In genomic region chr2:64189586-64189985, GRCh38 we compare ENCODE assay signal across 24 cellular contexts. TPM values are rescaled to one million over a fixed set of nuclear protein-coding genes. Genes with fewer than 3 reads are reported as not detected.
DNase-seq lines count a peak whose midpoint lies in the region; ATAC-seq, FAIRE-seq and TF ChIP-seq lines count a peak whose summit lies in the region.
"Had no signal": no experiment of that assay in that cellular context is flagged by ENCODE, and none has a peak within 500 bp of the region (broad histone marks: within the 10 kb centered on the region; RNA-seq: fewer than 3 reads in every experiment).

No MANE protein-coding gene starts in this region.

- H3K4me3 Mint-ChIP-seq in CD4-positive, CD25-positive, alpha-beta regulatory T cell = peak overlapping the region in 1 of 4 donors; percentile 35
- H3K4me3 Mint-ChIP-seq in activated T-helper 1 cell treated with anti-CD3 and anti-CD28 coated beads, Interleukin-12 subunit alpha, Interleukin-12 subunit beta, Interleukin-2, Interleukin-4 antibody, amounts not matched to agents 30 ng/mL and 10 ng/mL and 1 ng/mL, durations not matched to agents 14 hours and 24 hours and 36 hours = no peak overlapping the region
- H3K4me3 Mint-ChIP-seq: CD14-positive monocyte had no signal

- H3K4me1 Mint-ChIP-seq in CD4-positive, CD25-positive, alpha-beta regulatory T cell = peaks cover 6 to 55% (median 20%) of the 10 kb centered on the region in 4 donors
- peaks cover 45% of the 10 kb centered on the region for H3K4me1 Mint-ChIP-seq in activated T-helper 1 cell treated with anti-CD3 and anti-CD28 coated beads, Interleukin-12 subunit alpha, Interleukin-12 subunit beta, Interleukin-2, Interleukin-4 antibody, amounts not matched to agents 30 ng/mL and 10 ng/mL and 1 ng/mL, durations not matched to agents 14 hours and 24 hours and 36 hours (ENCODE audit: low read depth)

- FAIRE-seq in small intestine (lab: Jason Lieb, UNC) = no peak
- FAIRE-seq: A204.1, GM12878, H54 had no signal

- no peak for ATAC-seq in CD4-positive, CD25-positive, alpha-beta regulatory T cell (ENCODE audit: low read depth in 2 of 2)
- ATAC-seq in left colon (peak; percentile 92), HG03039 (IDR thresholded peaks at IDR 0.05; ENCODE audit: unreplicated experiment) (no peak)

- peaks cover 0 to 3% (median 0%) of the 10 kb centered on the region in 7 donors for H3K9me3 Mint-ChIP-seq in CD4-positive, CD25-positive, alpha-beta regulatory T cell
- peaks cover 5% of the 10 kb centered on the region for H3K9me3 Mint-ChIP-seq in activated T-helper 1 cell treated with anti-CD3 and anti-CD28 coated beads, Interleukin-12 subunit alpha, Interleukin-12 subunit beta, Interleukin-2, Interleukin-4 antibody, amounts not matched to agents 30 ng/mL and 10 ng/mL and 1 ng/mL, durations not matched to agents 14 hours and 24 hours and 36 hours

- no peaks in the 10 kb centered on the region for H3K79me2 ChIP-seq in OCI-LY3 (ENCODE audit: low read length)

- H3K4me1 ChIP-seq in CD4-positive, CD25-positive, alpha-beta regulatory T cell (ENCODE audit: control insufficient read depth, insufficient read depth, low read length, poor library complexity, severe bottlenecking) = no peaks in the 10 kb centered on the region
- peaks cover 71% of the 10 kb centered on the region for H3K4me1 ChIP-seq in OCI-LY3 (ENCODE audit: low read length)
- H3K4me1 ChIP-seq in small intestine (ENCODE audit: control insufficient read depth in 2 of 2, insufficient read depth in 1 of 2, low read depth in 1 of 2, low read length in 1 of 2) = peaks cover 5% of the 10 kb centered on the region in 2 donors

- H3K36me3 Mint-ChIP-seq in CD4-positive, CD25-positive, alpha-beta regulatory T cell = no peaks in the 10 kb centered on the region
- peaks cover 2% of the 10 kb centered on the region for H3K36me3 Mint-ChIP-seq in activated T-helper 1 cell treated with anti-CD3 and anti-CD28 coated beads, Interleukin-12 subunit alpha, Interleukin-12 subunit beta, Interleukin-2, Interleukin-4 antibody, amounts not matched to agents 30 ng/mL and 10 ng/mL and 1 ng/mL, durations not matched to agents 14 hours and 24 hours and 36 hours (ENCODE audit: low read depth)

- peak overlapping the region; percentile 4; the same call in 1 of the 2 replicates for H2AFZ ChIP-seq in OCI-LY3 (ENCODE audit: low read depth, low read length)
- H2AFZ ChIP-seq: PC-9 had no signal

- peaks cover 10% of the 10 kb centered on the region for H3K27me3 Mint-ChIP-seq in CD4-positive, CD25-positive, alpha-beta regulatory T cell
- H3K27me3 Mint-ChIP-seq in activated T-helper 1 cell treated with anti-CD3 and anti-CD28 coated beads, Interleukin-12 subunit alpha, Interleukin-12 subunit beta, Interleukin-2, Interleukin-4 antibody, amounts not matched to agents 30 ng/mL and 10 ng/mL and 1 ng/mL, durations not matched to agents 14 hours and 24 hours and 36 hours (ENCODE audit: insufficient read depth) = peaks cover 17% of the 10 kb centered on the region

- H3K9me3 ChIP-seq in CD4-positive, CD25-positive, alpha-beta regulatory T cell (ENCODE audit: control insufficient read depth in 2 of 2, low read length in 2 of 2) = no peaks in the 10 kb centered on the region
- no peaks in the 10 kb centered on the region for H3K9me3 ChIP-seq in OCI-LY3 (ENCODE audit: insufficient read depth, low read length)
- no peaks in the 10 kb centered on the region for H3K9me3 ChIP-seq in small intestine (ENCODE audit: control insufficient read depth, low read depth)

- no peak overlapping the region for H3K27ac ChIP-seq in CD4-positive, CD25-positive, alpha-beta regulatory T cell (ENCODE audit: insufficient read depth, low read length, poor library complexity, severe bottlenecking)
- H3K27ac ChIP-seq in OCI-LY3 (ENCODE audit: low read length) (peak overlapping the region; percentile 24; the same call in 1 of the 2 replicates), small intestine (ENCODE audit: low read depth in 1 of 2, low read length in 1 of 2) (no peak overlapping the region)
- H3K27ac ChIP-seq: PC-9 had no signal

- H3K4me3 ChIP-seq in CD4-positive, CD25-positive, alpha-beta regulatory T cell (ENCODE audit: low read depth, low read length) = no peak overlapping the region
- H3K4me3 ChIP-seq in OCI-LY3 (ENCODE audit: low read length) = peak overlapping the region; percentile 16
- no peak overlapping the region for H3K4me3 ChIP-seq in small intestine (ENCODE audit: low read depth in 1 of 2, low read length in 2 of 2)
- H3K4me3 ChIP-seq: GM12878, PC-9 had no signal

- H3K4me2 ChIP-seq in OCI-LY3 (ENCODE audit: low read length) = peak overlapping the region; percentile 46
- H3K4me2 ChIP-seq: PC-9 had no signal

- no peak for DNase-seq in CD4-positive, CD25-positive, alpha-beta regulatory T cell
- DNase-seq in left colon (no peak), small intestine (peak; percentile 47), amygdala (lab: John Stamatoyannopoulos, UW) (no peak), medulla oblongata (ENCODE audit: extremely low spot score) (no peak)
- DNase-seq in activated T-helper 1 cell treated with anti-CD3 and anti-CD28 coated beads, Interleukin-12 subunit alpha, Interleukin-12 subunit beta, Interleukin-2, Interleukin-4 antibody, amounts not matched to agents 30 ng/mL and 10 ng/mL and 1 ng/mL, durations not matched to agents 14 hours and 24 hours and 36 hours (ENCODE audit: low spot score) = no peak
- DNase-seq: DMS 273 treated with DMSO at 0.1 percent for 48 hours, DND-41, Kasumi-1, NCI-H1417, NCI-H1694 treated with DMSO at 0.1 percent for 48 hours, NCI-H2081 treated with DMSO at 0.1 percent for 48 hours, NCI-H446 treated with DMSO at 0.1 percent for 48 hours, NCI-H526 treated with DMSO at 0.1 percent for 48 hours, PC-9, RPMI8226, SHP77, SW 1271 had no signal

- H3K36me3 ChIP-seq in CD4-positive, CD25-positive, alpha-beta regulatory T cell (ENCODE audit: control insufficient read depth, insufficient read depth, low read length) = no peaks in the 10 kb centered on the region
- no peaks in the 10 kb centered on the region for H3K36me3 ChIP-seq in OCI-LY3 (replicated peaks; ENCODE audit: low read depth, low read length)
- no peaks in the 10 kb centered on the region for H3K36me3 ChIP-seq in small intestine (ENCODE audit: control insufficient read depth in 2 of 2, insufficient read depth in 2 of 2, low read length in 2 of 2)

- no peaks in the 10 kb centered on the region for H3K27me3 ChIP-seq in CD4-positive, CD25-positive, alpha-beta regulatory T cell (ENCODE audit: control insufficient read depth, insufficient read depth, low read length)
- H3K27me3 ChIP-seq in OCI-LY3 (ENCODE audit: low read depth, low read length) (no peaks in the 10 kb centered on the region), small intestine (ENCODE audit: control insufficient read depth in 2 of 2, insufficient read depth in 2 of 2, low read length in 2 of 2) (no peaks in the 10 kb centered on the region)

- no peaks in the 10 kb centered on the region for H4K20me1 ChIP-seq in OCI-LY3 (ENCODE audit: insufficient read depth, low read length)

- no peak overlapping the region for H3K9ac ChIP-seq in OCI-LY3 (ENCODE audit: low read length)

- no peak for TF ChIP-seq CTCF in OCI-LY3 (IDR thresholded peaks at IDR 0.05; ENCODE audit: low read depth, low read length)

- intact Hi-C loops in left colon (cut with DNase I, micrococcal nuclease) = no loop called here
- intact Hi-C loops in activated T-helper 1 cell treated with anti-CD3 and anti-CD28 coated beads, Interleukin-12 subunit alpha, Interleukin-12 subunit beta, Interleukin-2, Interleukin-4 antibody, amounts not matched to agents 30 ng/mL and 10 ng/mL and 1 ng/mL, durations not matched to agents 14 hours and 24 hours and 36 hours (cut with micrococcal nuclease) = no loop called here

- H3K27ac Mint-ChIP-seq in CD4-positive, CD25-positive, alpha-beta regulatory T cell = peak overlapping the region; percentile 33 to 91 (median 39)
- H3K27ac Mint-ChIP-seq in activated T-helper 1 cell treated with anti-CD3 and anti-CD28 coated beads, Interleukin-12 subunit alpha, Interleukin-12 subunit beta, Interleukin-2, Interleukin-4 antibody, amounts not matched to agents 30 ng/mL and 10 ng/mL and 1 ng/mL, durations not matched to agents 14 hours and 24 hours and 36 hours = no peak overlapping the region

RNA-seq across cellular contexts. Expression of gene PELI1, which starts 45.4 kb away (rescaled TPM):
- 405 TPM for total RNA-seq in CD4-positive, CD25-positive, alpha-beta regulatory T cell
- polyA plus RNA-seq in CD4-positive, CD25-positive, alpha-beta regulatory T cell = 10 to 100 TPM; 32.9 to 39.8 (median 33.8) TPM
- 10 to 100 TPM; 49.2 to 51.8 TPM for total RNA-seq in left colon
- polyA plus RNA-seq in small intestine = 10 to 100 TPM; 20.5 to 26.6 (median 23.2) TPM
- 47.1 and 50.4 TPM in 2 replicates for total RNA-seq in activated T-helper 1 cell treated with anti-CD3 and anti-CD28 coated beads, Interleukin-12 subunit alpha, Interleukin-12 subunit beta, Interleukin-2, Interleukin-4 antibody, amounts not matched to agents 30 ng/mL and 10 ng/mL and 1 ng/mL, durations not matched to agents 14 hours and 24 hours and 36 hours
